Comparison of ENCODE assay signal across 8 cellular contexts in the genomic region with DNA sequence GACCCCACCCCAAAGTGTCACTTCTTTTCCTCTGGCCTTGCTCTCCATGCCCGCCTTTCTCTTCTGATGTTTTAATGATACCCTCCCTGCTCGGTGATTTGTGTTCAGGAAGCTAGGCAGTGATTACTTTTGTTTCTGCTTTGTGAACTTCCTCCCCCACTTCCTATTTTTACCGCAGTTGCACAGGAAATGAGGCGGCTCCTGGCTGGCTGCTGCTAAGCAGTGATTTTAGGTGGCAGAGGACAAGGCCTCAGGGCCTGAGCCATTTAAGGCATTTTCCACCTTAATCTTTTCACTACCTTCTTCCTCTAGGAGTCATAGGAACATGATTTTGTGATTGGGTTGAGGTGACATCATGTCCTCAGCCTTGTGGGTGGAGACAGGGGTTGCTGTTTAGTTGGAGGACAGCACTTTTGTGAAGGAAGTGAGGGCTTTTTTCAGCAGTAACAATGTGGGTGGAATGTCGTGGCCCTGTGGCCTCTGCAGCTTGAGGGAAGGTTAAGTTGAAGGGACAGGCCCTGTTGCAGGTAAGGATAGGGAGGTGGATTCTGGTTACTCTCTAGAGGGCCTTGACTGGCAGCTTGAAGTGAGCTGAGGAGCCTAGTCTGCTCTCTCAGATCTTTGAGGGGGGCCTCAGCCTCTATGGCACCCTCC. TPM values are rescaled to one million over a fixed set of nuclear protein-coding genes. Genes with fewer than 3 reads are reported as not detected.
A peak's percentile ranks its signal among the peaks of the same experiment; 100 is the strongest.
DNase-seq lines count a peak whose midpoint lies in the region; ATAC-seq and TF ChIP-seq lines count a peak whose summit lies in the region.

No MANE protein-coding gene starts in this region.

- no peaks in the 10 kb centered on the region for H3K27me3 Mint-ChIP-seq in CD4-positive, alpha-beta memory T cell
- H3K27me3 Mint-ChIP-seq in activated CD8-positive, alpha-beta memory T cell treated with anti-CD3 and anti-CD28 coated beads, Interleukin-2, amount 10 ng/mL, durations not matched to agents 7 days and 5 days: no peaks in the 10 kb centered on the region
- H3K27me3 Mint-ChIP-seq in naive thymus-derived CD4-positive, alpha-beta T cell: no peaks in the 10 kb centered on the region
- no peaks in the 10 kb centered on the region for H3K27me3 Mint-ChIP-seq in stimulated activated naive CD8-positive, alpha-beta T cell treated with anti-CD3 and anti-CD28 coated beads, Interleukin-15, Interleukin-2, amounts not matched to agents 100 ng/mL and 50 ng/mL, for 24 hours

- H3K4me3 ChIP-seq in CD4-positive, alpha-beta memory T cell (ENCODE audit: low read length in 2 of 2): peak overlapping the region; percentile 18 to 43
- H3K4me3 ChIP-seq in epithelial cell of proximal tubule (ENCODE audit: low read depth, low read length): no peak overlapping the region
- H3K4me3 ChIP-seq in naive thymus-derived CD4-positive, alpha-beta T cell (ENCODE audit: low read length): peak overlapping the region; percentile 28

- POLR2A ChIA-PET in CD4-positive, alpha-beta memory T cell (lab: Charles Lee; ENCODE audit: partially characterized antibody): interaction anchor here (0.8 to 4.0 kb wide), 21 partner anchors 9 to 98 kb away, joined by 3 to 19 read pairs (median 4); partner anchors contain the start of gene LSM14A
- POLR2A ChIA-PET in naive thymus-derived CD4-positive, alpha-beta T cell (lab: Charles Lee): interaction anchor here (0.5 to 4.0 kb wide), 18 partner anchors 8 to 1379 kb away, joined by 3 to 12 read pairs (median 5); partner anchors contain the start of gene LSM14A

- H3K4me1 ChIP-seq in CD4-positive, alpha-beta memory T cell (ENCODE audit: insufficient read depth, low read length): peaks cover 95% of the 10 kb centered on the region
- H3K4me1 ChIP-seq in naive thymus-derived CD4-positive, alpha-beta T cell (ENCODE audit: control insufficient read depth in 2 of 2, insufficient read depth in 2 of 2, low read length in 2 of 2): peaks cover 37 to 72% of the 10 kb centered on the region in 2 donors

- CTCF ChIA-PET in CD4-positive, alpha-beta memory T cell (lab: Charles Lee; ENCODE audit: partially characterized antibody): interaction anchor here (0.7 to 3.2 kb wide), 10 partner anchors 9 to 160 kb away, joined by 3 to 9 read pairs (median 3); no protein-coding TSS in a partner anchor
- CTCF ChIA-PET in activated CD8-positive, alpha-beta memory T cell treated with anti-CD3 and anti-CD28 coated beads, Interleukin-2, amount 10 ng/mL, durations not matched to agents 7 days and 5 days (lab: Charles Lee): interaction anchor here (1.1 to 1.3 kb wide), 3 partner anchors 13 to 160 kb away, joined by 3 to 4 read pairs (median 4); no protein-coding TSS in a partner anchor
- CTCF ChIA-PET in naive thymus-derived CD4-positive, alpha-beta T cell (lab: Charles Lee): interaction anchor here (1.0 to 1.9 kb wide), 6 partner anchors 9 to 160 kb away, joined by 3 to 6 read pairs (median 4); no protein-coding TSS in a partner anchor

- H3K36me3 Mint-ChIP-seq in CD4-positive, alpha-beta memory T cell: peaks cover 2 to 4% of the 10 kb centered on the region in 2 donors
- peaks cover 2% of the 10 kb centered on the region for H3K36me3 Mint-ChIP-seq in activated CD8-positive, alpha-beta memory T cell treated with anti-CD3 and anti-CD28 coated beads, Interleukin-2, amount 10 ng/mL, durations not matched to agents 7 days and 5 days
- peaks cover 0 to 29% (median 16%) of the 10 kb centered on the region in 5 donors for H3K36me3 Mint-ChIP-seq in naive thymus-derived CD4-positive, alpha-beta T cell
- peaks cover 11% of the 10 kb centered on the region for H3K36me3 Mint-ChIP-seq in stimulated activated naive CD8-positive, alpha-beta T cell treated with anti-CD3 and anti-CD28 coated beads, Interleukin-15, Interleukin-2, amounts not matched to agents 100 ng/mL and 50 ng/mL, for 24 hours (ENCODE audit: low read depth)

- peaks cover 52 to 83% (median 74%) of the 10 kb centered on the region in 4 donors for H3K4me1 Mint-ChIP-seq in CD4-positive, alpha-beta memory T cell
- H3K4me1 Mint-ChIP-seq in activated CD8-positive, alpha-beta memory T cell treated with anti-CD3 and anti-CD28 coated beads, Interleukin-2, amount 10 ng/mL, durations not matched to agents 7 days and 5 days: peaks cover 25% of the 10 kb centered on the region
- H3K4me1 Mint-ChIP-seq in naive thymus-derived CD4-positive, alpha-beta T cell: peaks cover 32 to 90% (median 84%) of the 10 kb centered on the region in 7 donors
- peaks cover 71% of the 10 kb centered on the region for H3K4me1 Mint-ChIP-seq in stimulated activated naive CD8-positive, alpha-beta T cell treated with anti-CD3 and anti-CD28 coated beads, Interleukin-15, Interleukin-2, amounts not matched to agents 100 ng/mL and 50 ng/mL, for 24 hours (ENCODE audit: low read depth)

- TF ChIP-seq CTCF in epithelial cell of proximal tubule (conservative IDR thresholded peaks at IDR 0.05; ENCODE audit: low read depth, low read length): no peak

- peaks cover 0 to 2% (median 0%) of the 10 kb centered on the region in 8 donors for H3K9me3 Mint-ChIP-seq in CD4-positive, alpha-beta memory T cell
- no peaks in the 10 kb centered on the region for H3K9me3 Mint-ChIP-seq in activated CD8-positive, alpha-beta memory T cell treated with anti-CD3 and anti-CD28 coated beads, Interleukin-2, amount 10 ng/mL, durations not matched to agents 7 days and 5 days (ENCODE audit: low read depth)
- peaks cover 0 to 2% (median 0%) of the 10 kb centered on the region in 11 donors for H3K9me3 Mint-ChIP-seq in naive thymus-derived CD4-positive, alpha-beta T cell
- H3K9me3 Mint-ChIP-seq in stimulated activated naive CD8-positive, alpha-beta T cell treated with anti-CD3 and anti-CD28 coated beads, Interleukin-15, Interleukin-2, amounts not matched to agents 100 ng/mL and 50 ng/mL, for 24 hours: no peaks in the 10 kb centered on the region

- H3K9me3 ChIP-seq in CD4-positive, alpha-beta memory T cell (ENCODE audit: control insufficient read depth in 1 of 2, low read length in 2 of 2): no peaks in the 10 kb centered on the region
- no peaks in the 10 kb centered on the region for H3K9me3 ChIP-seq in naive thymus-derived CD4-positive, alpha-beta T cell (ENCODE audit: control insufficient read depth in 2 of 3, low read length in 3 of 3)

- peak overlapping the region; percentile 90 to 99 (median 98) for H3K27ac Mint-ChIP-seq in CD4-positive, alpha-beta memory T cell
- peak overlapping the region; percentile 78 for H3K27ac Mint-ChIP-seq in activated CD8-positive, alpha-beta memory T cell treated with anti-CD3 and anti-CD28 coated beads, Interleukin-2, amount 10 ng/mL, durations not matched to agents 7 days and 5 days
- peak overlapping the region; percentile 81 to 99 (median 98) for H3K27ac Mint-ChIP-seq in naive thymus-derived CD4-positive, alpha-beta T cell
- H3K27ac Mint-ChIP-seq in stimulated activated naive CD8-positive, alpha-beta T cell treated with anti-CD3 and anti-CD28 coated beads, Interleukin-15, Interleukin-2, amounts not matched to agents 100 ng/mL and 50 ng/mL, for 24 hours: peak overlapping the region; percentile 84

- no peaks in the 10 kb centered on the region for H3K36me3 ChIP-seq in CD4-positive, alpha-beta memory T cell (ENCODE audit: insufficient read depth, low read length)
- no peaks in the 10 kb centered on the region for H3K36me3 ChIP-seq in naive thymus-derived CD4-positive, alpha-beta T cell (ENCODE audit: control insufficient read depth in 2 of 3, insufficient read depth in 3 of 3, low read length in 3 of 3)

- H3K4me3 Mint-ChIP-seq in CD4-positive, alpha-beta memory T cell: peak overlapping the region; percentile 68 to 87 (median 82)
- peak overlapping the region; percentile 7 for H3K4me3 Mint-ChIP-seq in activated CD8-positive, alpha-beta memory T cell treated with anti-CD3 and anti-CD28 coated beads, Interleukin-2, amount 10 ng/mL, durations not matched to agents 7 days and 5 days
- peak overlapping the region; percentile 47 to 87 (median 76) for H3K4me3 Mint-ChIP-seq in naive thymus-derived CD4-positive, alpha-beta T cell
- peak overlapping the region; percentile 72 for H3K4me3 Mint-ChIP-seq in stimulated activated naive CD8-positive, alpha-beta T cell treated with anti-CD3 and anti-CD28 coated beads, Interleukin-15, Interleukin-2, amounts not matched to agents 100 ng/mL and 50 ng/mL, for 24 hours

- intact Hi-C loops in CD4-positive, alpha-beta memory T cell (cut with micrococcal nuclease): loop anchor here (1.0 to 5.0 kb wide), 6 partner anchors 11 to 80 kb away; partner anchors contain the start of gene GARRE1
- intact Hi-C loops in naive thymus-derived CD4-positive, alpha-beta T cell (cut with micrococcal nuclease): loop anchor here (1.0 to 5.0 kb wide), 8 partner anchors 15 to 162 kb away; partner anchors contain the start of genes GARRE1 (in 2 of the 2) and LSM14A (in 1 of the 2)

- peak; percentile 63 for ATAC-seq in GM21737 (IDR thresholded peaks at IDR 0.05; ENCODE audit: unreplicated experiment)
- ATAC-seq in activated CD8-positive, alpha-beta memory T cell treated with anti-CD3 and anti-CD28 coated beads, Interleukin-2, amount 10 ng/mL, durations not matched to agents 7 days and 5 days: peak; percentile 90
- peak; percentile 95 for ATAC-seq in naive thymus-derived CD4-positive, alpha-beta T cell

- DNase-seq in CD4-positive, alpha-beta memory T cell: peak; percentile 87 to 93 (median 89)
- DNase-seq in NCI-H2227 treated with DMSO at 0.1 percent for 48 hours (lab: John Stamatoyannopoulos, UW) (peak; percentile 68), epithelial cell of proximal tubule (ENCODE audit: low read depth) (peak; percentile 38), NCI-H1436 (lab: John Stamatoyannopoulos, UW) (no peak)
- DNase-seq in activated CD8-positive, alpha-beta memory T cell treated with anti-CD3 and anti-CD28 coated beads, Interleukin-2, amount 10 ng/mL, durations not matched to agents 7 days and 5 days: peak; percentile 80
- DNase-seq in naive thymus-derived CD4-positive, alpha-beta T cell: peak; percentile 33 to 93 (median 91)

- H3K27ac ChIP-seq in CD4-positive, alpha-beta memory T cell (ENCODE audit: low read depth, low read length): peak overlapping the region; percentile 68
- H3K27ac ChIP-seq in naive thymus-derived CD4-positive, alpha-beta T cell (ENCODE audit: low read depth, low read length): peak overlapping the region; percentile 84

- H3K27me3 ChIP-seq in CD4-positive, alpha-beta memory T cell (ENCODE audit: insufficient read depth, low read length): no peaks in the 10 kb centered on the region
- no peaks in the 10 kb centered on the region for H3K27me3 ChIP-seq in naive thymus-derived CD4-positive, alpha-beta T cell (ENCODE audit: control insufficient read depth in 2 of 2, insufficient read depth in 2 of 2, low read length in 2 of 2)

RNA-seq across cellular contexts. Expression of gene GARRE1, which starts 15.7 kb away (rescaled TPM):
- total RNA-seq in CD4-positive, alpha-beta memory T cell: 10 to 100 TPM; 46.3 to 48.2 TPM
- 1 to 10 TPM; 3.5 to 7.5 TPM for polyA plus RNA-seq in CD4-positive, alpha-beta memory T cell
- 1 to 10 TPM; 8.1 to 9.3 TPM for total RNA-seq in activated CD8-positive, alpha-beta memory T cell treated with anti-CD3 and anti-CD28 coated beads, Interleukin-2, amount 10 ng/mL, durations not matched to agents 7 days and 5 days
- total RNA-seq in epithelial cell of proximal tubule: 9.5 and 10.1 TPM in 2 replicates
- total RNA-seq in naive thymus-derived CD4-positive, alpha-beta T cell: 10 to 100 TPM; 11.7 to 57.2 (median 38.0) TPM
- 1 to 10 TPM; 5.3 to 9.0 TPM for polyA plus RNA-seq in naive thymus-derived CD4-positive, alpha-beta T cell

Comparison
In these comparisons a context has a peak if more than half of its experiments do, and no peak if none do; other contexts are left out.
1. H3K4me3 Mint-ChIP-seq: peak in every context shown above with its lines; median percentile 82 in CD4-positive, alpha-beta memory T cell; 76 in naive thymus-derived CD4-positive, alpha-beta T cell; 72 in stimulated activated naive CD8-positive, alpha-beta T cell treated with anti-CD3 and anti-CD28 coated beads, Interleukin-15, Interleukin-2, amounts not matched to agents 100 ng/mL and 50 ng/mL, for 24 hours; 7 in activated CD8-positive, alpha-beta memory T cell treated with anti-CD3 and anti-CD28 coated beads, Interleukin-2, amount 10 ng/mL, durations not matched to agents 7 days and 5 days.